In genomic region chr11:77705195-77705876, GRCh38 we compare ENCODE assay signal across 12 cellular contexts.
DNase-seq lines count a peak whose midpoint lies in the region; ATAC-seq, FAIRE-seq and TF ChIP-seq lines count a peak whose summit lies in the region.
"Had no signal": no experiment of that assay in that cellular context is flagged by ENCODE, and none has a peak within 500 bp of the region (broad histone marks: within the 10 kb centered on the region; RNA-seq: fewer than 3 reads in every experiment).

No MANE protein-coding gene starts in this region.

- no peak overlapping the region for H3K4me3 ChIP-seq in HUES48 (ENCODE audit: low read depth, low read length)
- H3K4me3 ChIP-seq in kidney (ENCODE audit: low read length in 2 of 2): no peak overlapping the region

- H3K36me3 ChIP-seq in HUES48 (ENCODE audit: control insufficient read depth, insufficient read depth, low read length) (peaks cover 31% of the 10 kb centered on the region), kidney (ENCODE audit: control insufficient read depth in 1 of 2, insufficient read depth in 2 of 2, low read length in 2 of 2) (peaks cover 0 to 6% of the 10 kb centered on the region in 2 donors)

- DNase-seq in Caki2 (ENCODE audit: low read depth): peak; percentile 46
- DNase-seq in activated naive CD8-positive, alpha-beta T cell treated with anti-CD3 and anti-CD28 coated beads for 36 hours: peak; percentile 4
- DNase-seq in left colon: no peak
- DNase-seq in kidney: no peak
- no peak for DNase-seq in GM20000 (ENCODE audit: low spot score)
- no peak for DNase-seq in T-helper 9 cell
- DNase-seq: GOT3, NCI-H1048, T1000 had no signal

- no peak for FAIRE-seq in kidney (lab: Jason Lieb, UNC)

- H3K9me3 Mint-ChIP-seq in activated naive CD8-positive, alpha-beta T cell treated with anti-CD3 and anti-CD28 coated beads for 36 hours: no peaks in the 10 kb centered on the region
- H3K9me3 Mint-ChIP-seq: dendritic cell treated with granulocyte-macrophage colony-stimulating factor and Interleukin-4, amounts not matched to agents 40 ng/mL and 50 ng/mL, for 4 days had no signal

- H3K27ac ChIP-seq in HUES48 (ENCODE audit: low read depth, low read length) (peak overlapping the region; percentile 64), kidney (ENCODE audit: low read depth in 2 of 2, low read length in 2 of 2) (no peak overlapping the region)

- intact Hi-C loops in left colon (cut with DNase I, micrococcal nuclease): no loop called here
- intact Hi-C loops in kidney (cut with DNase I): no loop called here

- ATAC-seq in left colon: peak; percentile 24
- ATAC-seq in GM21367 (IDR thresholded peaks at IDR 0.05; ENCODE audit: unreplicated experiment): no peak

- H3K9ac ChIP-seq in HUES48 (ENCODE audit: low read depth, low read length) (no peak overlapping the region), kidney (ENCODE audit: low read length in 2 of 2) (no peak overlapping the region)

- H3K4me3 Mint-ChIP-seq in activated naive CD8-positive, alpha-beta T cell treated with anti-CD3 and anti-CD28 coated beads for 36 hours: no peak overlapping the region
- H3K4me3 Mint-ChIP-seq: dendritic cell treated with granulocyte-macrophage colony-stimulating factor and Interleukin-4, amounts not matched to agents 40 ng/mL and 50 ng/mL, for 4 days had no signal

- peaks cover 32% of the 10 kb centered on the region for H3K4me1 Mint-ChIP-seq in activated naive CD8-positive, alpha-beta T cell treated with anti-CD3 and anti-CD28 coated beads for 36 hours

- H3K36me3 Mint-ChIP-seq in activated naive CD8-positive, alpha-beta T cell treated with anti-CD3 and anti-CD28 coated beads for 36 hours: peaks cover 17% of the 10 kb centered on the region

- in situ Hi-C loops in Caki2 (cut with HindIII; ENCODE audit: low pct_unique_long_range_greater_than_20kb, low sequenced_read_pairs): no loop called here

- H3K27ac Mint-ChIP-seq in activated naive CD8-positive, alpha-beta T cell treated with anti-CD3 and anti-CD28 coated beads for 36 hours: peak overlapping the region; percentile 82
- H3K27ac Mint-ChIP-seq: dendritic cell treated with granulocyte-macrophage colony-stimulating factor and Interleukin-4, amounts not matched to agents 40 ng/mL and 50 ng/mL, for 4 days had no signal

- H3K4me1 ChIP-seq in HUES48 (ENCODE audit: control insufficient read depth, insufficient read depth, low read length) (no peaks in the 10 kb centered on the region), kidney (ENCODE audit: control insufficient read depth in 1 of 2, insufficient read depth in 1 of 2, low read depth in 1 of 2, low read length in 2 of 2) (no peaks in the 10 kb centered on the region)

- H3K27me3 Mint-ChIP-seq in activated naive CD8-positive, alpha-beta T cell treated with anti-CD3 and anti-CD28 coated beads for 36 hours: no peaks in the 10 kb centered on the region
- H3K27me3 Mint-ChIP-seq: dendritic cell treated with granulocyte-macrophage colony-stimulating factor and Interleukin-4, amounts not matched to agents 40 ng/mL and 50 ng/mL, for 4 days had no signal

- no peak for TF ChIP-seq CTCF in kidney (IDR thresholded peaks at IDR 0.05; ENCODE audit: borderline replicate concordance, extremely low read depth, insufficient read depth)
- TF ChIP-seq CTCF in GM20000 (IDR thresholded peaks at IDR 0.05; ENCODE audit: extremely low read depth, missing control alignments): no peak

- H3K27me3 ChIP-seq in HUES48 (ENCODE audit: control insufficient read depth, insufficient read depth, low read length): no peaks in the 10 kb centered on the region

- H3K9me3 ChIP-seq in HUES48 (ENCODE audit: control insufficient read depth, insufficient read depth, low read length) (no peaks in the 10 kb centered on the region), kidney (ENCODE audit: control insufficient read depth in 1 of 2, low read length in 2 of 2) (no peaks in the 10 kb centered on the region)

Comparison
In these comparisons a context has a peak if more than half of its experiments do, and no peak if none do; other contexts are left out.
1. DNase-seq: peak in Caki2 (single experiment) and activated naive CD8-positive, alpha-beta T cell treated with anti-CD3 and anti-CD28 coated beads for 36 hours (single experiment); none in left colon (0 of 2), kidney (single experiment), GM20000 (single experiment) and T-helper 9 cell (single experiment).